Comparison of ENCODE assay signal across 2 cellular contexts in the genomic region with DNA sequence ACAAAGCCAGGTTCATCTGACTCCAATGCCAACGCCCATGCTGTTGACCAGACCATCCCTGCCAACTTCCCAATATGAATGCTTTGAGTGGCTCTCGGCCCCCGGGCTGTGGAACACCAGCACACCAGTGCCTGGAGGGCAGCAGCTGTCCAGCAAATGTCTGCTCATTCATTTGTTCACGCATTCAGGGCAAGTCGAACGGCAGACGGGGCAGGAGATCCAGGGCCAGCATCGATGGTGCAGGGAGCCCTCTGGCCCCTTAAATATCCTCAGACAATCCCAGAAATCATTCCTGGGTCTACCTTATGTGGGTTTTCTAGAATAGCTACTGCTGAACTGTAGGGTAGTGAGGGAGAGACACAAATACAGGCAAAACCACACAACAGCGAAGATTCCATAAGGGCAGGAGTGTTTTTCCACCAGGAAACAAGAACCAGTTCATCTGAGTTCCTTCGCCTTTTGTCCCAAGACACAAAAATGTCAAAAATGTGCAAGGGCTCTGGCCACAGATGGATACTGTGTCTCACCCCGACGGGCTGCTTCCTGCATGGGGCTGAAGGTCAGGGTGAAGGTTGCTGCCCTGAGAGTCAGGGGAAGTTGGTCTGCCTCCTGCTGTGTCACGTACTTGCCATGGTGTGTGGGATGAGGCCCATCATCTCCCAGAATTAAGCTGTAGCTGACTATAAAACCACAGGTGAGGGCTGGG.
TF ChIP-seq lines count a peak whose summit lies in the region.

No MANE protein-coding gene starts in this region.

TF ChIP-seq in IMR-90, 13 proteins besides CTCF, POLR2A, EP300 and RAD21:
- TF ChIP-seq, protein P1, sequence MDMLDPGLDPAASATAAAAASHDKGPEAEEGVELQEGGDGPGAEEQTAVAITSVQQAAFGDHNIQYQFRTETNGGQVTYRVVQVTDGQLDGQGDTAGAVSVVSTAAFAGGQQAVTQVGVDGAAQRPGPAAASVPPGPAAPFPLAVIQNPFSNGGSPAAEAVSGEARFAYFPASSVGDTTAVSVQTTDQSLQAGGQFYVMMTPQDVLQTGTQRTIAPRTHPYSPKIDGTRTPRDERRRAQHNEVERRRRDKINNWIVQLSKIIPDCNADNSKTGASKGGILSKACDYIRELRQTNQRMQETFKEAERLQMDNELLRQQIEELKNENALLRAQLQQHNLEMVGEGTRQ (IDR thresholded peaks at IDR 0.05; ENCODE audit: low read depth, low read length), result no peak
- no peak for TF ChIP-seq CHD1 (IDR thresholded peaks at IDR 0.05; ENCODE audit: low read depth, low read length)
- TF ChIP-seq MAFK (IDR thresholded peaks at IDR 0.05; ENCODE audit: low read depth, low read length), result no peak
- no peak for TF ChIP-seq FOS (IDR thresholded peaks at IDR 0.05; ENCODE audit: low read depth, low read length)

TF ChIP-seq in HepG2, 621 proteins besides CTCF, POLR2A, EP300 and RAD21 (continues in another document):
- TF ChIP-seq HOXD1 (CRISPR knock-in tag; IDR thresholded peaks at IDR 0.05) (peak; percentile 70; the same call in 1 of the 2 replicates), ZNF768 (CRISPR knock-in tag; IDR thresholded peaks at IDR 0.05) (no peak), ZIK1 (CRISPR knock-in tag; IDR thresholded peaks at IDR 0.05; ENCODE audit: borderline replicate concordance, low read depth) (0 out of 2 replicates have a peak, but pooled peaks have one; percentile 52), HOXA5 (CRISPR knock-in tag; IDR thresholded peaks at IDR 0.05) (no peak), KLF15 (CRISPR knock-in tag; IDR thresholded peaks at IDR 0.05; ENCODE audit: borderline replicate concordance) (no peak), DRAP1 (CRISPR knock-in tag; IDR thresholded peaks at IDR 0.05) (peak; percentile 53), GMEB1 (CRISPR knock-in tag; IDR thresholded peaks at IDR 0.05; ENCODE audit: borderline replicate concordance) (peak; percentile 64), HNRNPUL1 (IDR thresholded peaks at IDR 0.05; ENCODE audit: low read depth, low read length) (no peak), ZNF430 (CRISPR knock-in tag; IDR thresholded peaks at IDR 0.05) (peak; percentile 79; the same call in 1 of the 2 replicates), CCDC6 (CRISPR knock-in tag; IDR thresholded peaks at IDR 0.05) (no peak), RBM39 (IDR thresholded peaks at IDR 0.05; ENCODE audit: low read depth, low read length, poor library complexity, severe bottlenecking) (no peak), ZNF496 (CRISPR knock-in tag; IDR thresholded peaks at IDR 0.05; ENCODE audit: insufficient replicate concordance) (no peak), ZNF816 (CRISPR knock-in tag; IDR thresholded peaks at IDR 0.05; ENCODE audit: borderline replicate concordance) (no peak), TBX2 (CRISPR knock-in tag; IDR thresholded peaks at IDR 0.05; ENCODE audit: borderline replicate concordance) (peak; percentile 91), ARNTL (CRISPR knock-in tag; IDR thresholded peaks at IDR 0.05) (peak; percentile 83), ZNF235 (CRISPR knock-in tag; IDR thresholded peaks at IDR 0.05; ENCODE audit: borderline replicate concordance) (no peak), SP140L (CRISPR knock-in tag; IDR thresholded peaks at IDR 0.05; ENCODE audit: borderline replicate concordance) (no peak), TFDP1 (CRISPR knock-in tag; IDR thresholded peaks at IDR 0.05; ENCODE audit: borderline replicate concordance) (peak; percentile 24; the same call in 1 of the 2 replicates), ZNF766 (CRISPR knock-in tag; IDR thresholded peaks at IDR 0.05; ENCODE audit: borderline replicate concordance) (no peak), PITX1 (CRISPR knock-in tag; IDR thresholded peaks at IDR 0.05) (peak; percentile 85), MEF2D (CRISPR knock-in tag; IDR thresholded peaks at IDR 0.05) (peak; percentile 86), ZC3H13 (CRISPR knock-in tag; IDR thresholded peaks at IDR 0.05) (no peak), RERE (CRISPR knock-in tag; IDR thresholded peaks at IDR 0.05; ENCODE audit: low read depth) (no peak), ZNF746 (CRISPR knock-in tag; IDR thresholded peaks at IDR 0.05) (peak; percentile 33; the same call in 1 of the 2 replicates), ZNF687 (CRISPR knock-in tag; IDR thresholded peaks at IDR 0.05) (peak; percentile 77), ZNF234 (CRISPR knock-in tag; conservative IDR thresholded peaks at IDR 0.05) (no peak), ZBTB7A (CRISPR knock-in tag; IDR thresholded peaks at IDR 0.05) (peak; percentile 63; the same call in 1 of the 2 replicates), PHB2 (IDR thresholded peaks at IDR 0.05; ENCODE audit: partially characterized antibody) (no peak), SUZ12 (IDR thresholded peaks at IDR 0.05; ENCODE audit: low read depth, low read length) (no peak), ZNF614 (CRISPR knock-in tag; IDR thresholded peaks at IDR 0.05; ENCODE audit: borderline replicate concordance) (peak; percentile 92; the same call in 1 of the 2 replicates), RFX5 (IDR thresholded peaks at IDR 0.05; ENCODE audit: low read depth, low read length) (no peak), HIVEP1 (CRISPR knock-in tag; IDR thresholded peaks at IDR 0.05) (no peak), ZMYM3 (CRISPR knock-in tag; IDR thresholded peaks at IDR 0.05) (peak; percentile 94), U2AF1 (optimal IDR thresholded peaks at IDR 0.05; ENCODE audit: low read depth, low read length) (no peak), NCOA2 (CRISPR knock-in tag; IDR thresholded peaks at IDR 0.05) (peak; percentile 89)
- TF ChIP-seq, protein P2, sequence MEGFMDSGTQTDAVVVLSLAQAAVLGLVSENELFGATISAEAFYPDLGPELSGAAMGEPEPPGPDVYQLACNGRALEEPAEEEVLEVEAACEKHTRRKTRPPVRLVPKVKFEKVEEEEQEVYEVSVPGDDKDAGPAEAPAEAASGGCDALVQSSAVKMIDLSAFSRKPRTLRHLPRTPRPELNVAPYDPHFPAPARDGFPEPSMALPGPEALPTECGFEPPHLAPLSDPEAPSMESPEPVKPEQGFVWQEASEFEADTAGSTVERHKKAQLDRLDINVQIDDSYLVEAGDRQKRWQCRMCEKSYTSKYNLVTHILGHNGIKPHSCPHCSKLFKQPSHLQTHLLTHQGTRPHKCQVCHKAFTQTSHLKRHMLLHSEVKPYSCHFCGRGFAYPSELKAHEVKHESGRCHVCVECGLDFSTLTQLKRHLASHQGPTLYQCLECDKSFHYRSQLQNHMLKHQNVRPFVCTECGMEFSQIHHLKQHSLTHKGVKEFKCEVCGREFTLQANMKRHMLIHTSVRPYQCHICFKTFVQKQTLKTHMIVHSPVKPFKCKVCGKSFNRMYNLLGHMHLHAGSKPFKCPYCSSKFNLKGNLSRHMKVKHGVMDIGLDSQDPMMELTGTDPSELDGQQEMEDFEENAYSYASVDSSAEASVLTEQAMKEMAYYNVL (CRISPR knock-in tag; IDR thresholded peaks at IDR 0.05; ENCODE audit: borderline replicate concordance), result peak; percentile 92
- TF ChIP-seq, protein P3, sequence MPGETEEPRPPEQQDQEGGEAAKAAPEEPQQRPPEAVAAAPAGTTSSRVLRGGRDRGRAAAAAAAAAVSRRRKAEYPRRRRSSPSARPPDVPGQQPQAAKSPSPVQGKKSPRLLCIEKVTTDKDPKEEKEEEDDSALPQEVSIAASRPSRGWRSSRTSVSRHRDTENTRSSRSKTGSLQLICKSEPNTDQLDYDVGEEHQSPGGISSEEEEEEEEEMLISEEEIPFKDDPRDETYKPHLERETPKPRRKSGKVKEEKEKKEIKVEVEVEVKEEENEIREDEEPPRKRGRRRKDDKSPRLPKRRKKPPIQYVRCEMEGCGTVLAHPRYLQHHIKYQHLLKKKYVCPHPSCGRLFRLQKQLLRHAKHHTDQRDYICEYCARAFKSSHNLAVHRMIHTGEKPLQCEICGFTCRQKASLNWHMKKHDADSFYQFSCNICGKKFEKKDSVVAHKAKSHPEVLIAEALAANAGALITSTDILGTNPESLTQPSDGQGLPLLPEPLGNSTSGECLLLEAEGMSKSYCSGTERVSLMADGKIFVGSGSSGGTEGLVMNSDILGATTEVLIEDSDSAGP (CRISPR knock-in tag; IDR thresholded peaks at IDR 0.05; ENCODE audit: borderline replicate concordance), result peak; percentile 70; the same call in 1 of the 2 replicates
